In the genomic region with DNA sequence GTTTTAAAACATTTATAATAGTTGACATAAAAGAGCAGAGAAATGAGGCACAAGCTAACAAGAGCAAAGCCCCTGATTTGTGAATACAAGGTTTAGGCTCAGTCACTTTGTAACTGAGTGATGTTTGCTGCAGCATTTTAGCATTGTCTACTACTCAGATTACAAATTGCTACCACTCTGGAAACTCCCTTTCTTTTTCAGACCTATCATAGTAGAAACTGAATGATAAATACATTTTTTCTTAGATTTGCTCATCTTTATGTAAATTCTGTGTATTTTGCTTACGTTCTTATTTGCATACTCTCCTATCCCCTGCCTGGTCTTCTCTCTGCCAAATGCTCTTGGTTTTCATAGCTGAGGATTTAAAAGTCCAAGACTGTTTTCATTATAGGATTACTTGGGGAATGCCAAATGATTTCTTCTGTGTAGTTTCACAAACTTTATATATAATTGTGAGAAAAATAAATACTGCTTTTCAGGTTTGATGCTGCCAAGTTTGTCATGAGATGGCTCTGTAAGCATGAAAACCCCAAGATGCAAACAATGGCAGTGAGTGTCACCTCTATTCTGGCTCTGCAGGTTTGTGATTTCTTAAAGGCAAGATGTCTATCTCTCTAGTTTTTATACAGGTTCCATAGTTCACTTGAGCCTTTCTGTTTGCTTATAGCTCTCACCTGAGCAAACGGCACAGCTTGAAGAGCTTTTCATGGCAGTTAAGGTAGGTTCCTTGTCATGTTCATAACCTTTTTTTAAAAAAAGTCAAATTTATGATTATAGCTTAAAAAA, we compare ENCODE assay signal across 11 cellular contexts. TPM values are rescaled to one million over a fixed set of nuclear protein-coding genes. Genes with fewer than 3 reads are reported as not detected.
DNase-seq lines count a peak whose midpoint lies in the region; ATAC-seq and TF ChIP-seq lines count a peak whose summit lies in the region.
"Had no signal": no experiment of that assay in that cellular context is flagged by ENCODE, and none has a peak within 500 bp of the region (broad histone marks: within the 10 kb centered on the region; RNA-seq: fewer than 3 reads in every experiment).

No MANE protein-coding gene starts in this region.

- no peaks in the 10 kb centered on the region for H3K27me3 Mint-ChIP-seq in GM23338 (ENCODE audit: insufficient read depth, low read depth, poor library complexity)

- WGBS in sigmoid colon, 2 donors: 9 to 46% methylated on average over 2 of the region's 2 CpGs

- H3K36me3 ChIP-seq in sigmoid colon (no peaks in the 10 kb centered on the region), GM23338 (ENCODE audit: insufficient read depth) (no peaks in the 10 kb centered on the region)

- H2AFZ ChIP-seq in GM23338: no peak overlapping the region
- H2AFZ ChIP-seq: parathyroid adenoma had no signal

- H3K4me3 ChIP-seq in sigmoid colon: no peak overlapping the region
- H3K4me3 ChIP-seq in GM23338: no peak overlapping the region

- no peaks in the 10 kb centered on the region for H3K9me2 ChIP-seq in GM23338 (ENCODE audit: insufficient read depth)

- peaks cover 4% of the 10 kb centered on the region; the same call in 2 of the 3 replicates for H3K4me1 Mint-ChIP-seq in GM23338

- H3K4me3 Mint-ChIP-seq in GM23338: no peak overlapping the region

- no peak overlapping the region for H3K4me2 ChIP-seq in GM23338

- H3K27me3 ChIP-seq in sigmoid colon (peaks cover 0 to 3% (median 0%) of the 10 kb centered on the region in 3 donors), GM23338 (ENCODE audit: insufficient read depth) (no peaks in the 10 kb centered on the region)

- H3K9me3 ChIP-seq in sigmoid colon: no peaks in the 10 kb centered on the region

- no peaks in the 10 kb centered on the region for H3K79me2 ChIP-seq in GM23338 (replicated peaks; ENCODE audit: insufficient read depth)
- H3K79me2 ChIP-seq: parathyroid adenoma had no signal

- intact Hi-C loops in left colon (cut with DNase I, micrococcal nuclease) (no loop called here), sigmoid colon (cut with DNase I) (no loop called here)

- H3K4me1 ChIP-seq in sigmoid colon (no peaks in the 10 kb centered on the region), GM23338 (ENCODE audit: insufficient read depth) (no peaks in the 10 kb centered on the region)
- H3K4me1 ChIP-seq: parathyroid adenoma had no signal

- H4K20me1 ChIP-seq in GM23338 (replicated peaks; ENCODE audit: insufficient read depth): no peaks in the 10 kb centered on the region

- H3K36me3 Mint-ChIP-seq in GM23338 (ENCODE audit: low read depth): peaks cover 18% of the 10 kb centered on the region

- TF ChIP-seq EP300 in sigmoid colon (IDR thresholded peaks at IDR 0.05): no peak

- DNase-seq in left colon (no peak), sigmoid colon (no peak), HPDE6-E6E7 (ENCODE audit: extremely low spot score) (no peak), GM23338 (ENCODE audit: low spot score) (no peak), dedifferentiated amniotic fluid mesenchymal stem cell (ENCODE audit: extremely low spot score) (no peak)
- DNase-seq: GF-D8, SHP77 treated with DMSO at 0.1 percent for 48 hours had no signal

- peaks cover 13% of the 10 kb centered on the region; the same call in 2 of the 3 replicates for H3K9me3 Mint-ChIP-seq in GM23338

- H3F3A ChIP-seq in GM23338 (replicated peaks; ENCODE audit: low read depth): no peaks in the 10 kb centered on the region

- no peak for TF ChIP-seq CTCF in sigmoid colon (IDR thresholded peaks at IDR 0.05)
- TF ChIP-seq CTCF in GM23338 (conservative IDR thresholded peaks at IDR 0.05; ENCODE audit: low read depth in 2 of 2): no peak

- TF ChIP-seq POLR2A in sigmoid colon (IDR thresholded peaks at IDR 0.05): no peak

- ATAC-seq in GM18907 (IDR thresholded peaks at IDR 0.05; ENCODE audit: unreplicated experiment): peak; percentile 92
- peak; percentile 80 for ATAC-seq in GM21528 (IDR thresholded peaks at IDR 0.05; ENCODE audit: low FRiP score, unreplicated experiment)
- ATAC-seq in HG03354 (IDR thresholded peaks at IDR 0.05; ENCODE audit: poor library complexity, severe bottlenecking, unreplicated experiment): peak; percentile 90
- ATAC-seq in left colon: peak; percentile 96
- ATAC-seq in GM23338: no peak

- H3K27ac ChIP-seq in sigmoid colon (no peak overlapping the region), GM23338 (ENCODE audit: low read depth) (no peak overlapping the region)
- H3K27ac ChIP-seq: parathyroid adenoma had no signal

- no peak overlapping the region for H3K27ac Mint-ChIP-seq in GM23338

TF ChIP-seq in GM23338, 12 proteins besides CTCF, POLR2A, EP300 and RAD21 (continues in another document):
- no peak for TF ChIP-seq NANOG (IDR thresholded peaks at IDR 0.05; ENCODE audit: borderline replicate concordance)
- TF ChIP-seq, protein P1, sequence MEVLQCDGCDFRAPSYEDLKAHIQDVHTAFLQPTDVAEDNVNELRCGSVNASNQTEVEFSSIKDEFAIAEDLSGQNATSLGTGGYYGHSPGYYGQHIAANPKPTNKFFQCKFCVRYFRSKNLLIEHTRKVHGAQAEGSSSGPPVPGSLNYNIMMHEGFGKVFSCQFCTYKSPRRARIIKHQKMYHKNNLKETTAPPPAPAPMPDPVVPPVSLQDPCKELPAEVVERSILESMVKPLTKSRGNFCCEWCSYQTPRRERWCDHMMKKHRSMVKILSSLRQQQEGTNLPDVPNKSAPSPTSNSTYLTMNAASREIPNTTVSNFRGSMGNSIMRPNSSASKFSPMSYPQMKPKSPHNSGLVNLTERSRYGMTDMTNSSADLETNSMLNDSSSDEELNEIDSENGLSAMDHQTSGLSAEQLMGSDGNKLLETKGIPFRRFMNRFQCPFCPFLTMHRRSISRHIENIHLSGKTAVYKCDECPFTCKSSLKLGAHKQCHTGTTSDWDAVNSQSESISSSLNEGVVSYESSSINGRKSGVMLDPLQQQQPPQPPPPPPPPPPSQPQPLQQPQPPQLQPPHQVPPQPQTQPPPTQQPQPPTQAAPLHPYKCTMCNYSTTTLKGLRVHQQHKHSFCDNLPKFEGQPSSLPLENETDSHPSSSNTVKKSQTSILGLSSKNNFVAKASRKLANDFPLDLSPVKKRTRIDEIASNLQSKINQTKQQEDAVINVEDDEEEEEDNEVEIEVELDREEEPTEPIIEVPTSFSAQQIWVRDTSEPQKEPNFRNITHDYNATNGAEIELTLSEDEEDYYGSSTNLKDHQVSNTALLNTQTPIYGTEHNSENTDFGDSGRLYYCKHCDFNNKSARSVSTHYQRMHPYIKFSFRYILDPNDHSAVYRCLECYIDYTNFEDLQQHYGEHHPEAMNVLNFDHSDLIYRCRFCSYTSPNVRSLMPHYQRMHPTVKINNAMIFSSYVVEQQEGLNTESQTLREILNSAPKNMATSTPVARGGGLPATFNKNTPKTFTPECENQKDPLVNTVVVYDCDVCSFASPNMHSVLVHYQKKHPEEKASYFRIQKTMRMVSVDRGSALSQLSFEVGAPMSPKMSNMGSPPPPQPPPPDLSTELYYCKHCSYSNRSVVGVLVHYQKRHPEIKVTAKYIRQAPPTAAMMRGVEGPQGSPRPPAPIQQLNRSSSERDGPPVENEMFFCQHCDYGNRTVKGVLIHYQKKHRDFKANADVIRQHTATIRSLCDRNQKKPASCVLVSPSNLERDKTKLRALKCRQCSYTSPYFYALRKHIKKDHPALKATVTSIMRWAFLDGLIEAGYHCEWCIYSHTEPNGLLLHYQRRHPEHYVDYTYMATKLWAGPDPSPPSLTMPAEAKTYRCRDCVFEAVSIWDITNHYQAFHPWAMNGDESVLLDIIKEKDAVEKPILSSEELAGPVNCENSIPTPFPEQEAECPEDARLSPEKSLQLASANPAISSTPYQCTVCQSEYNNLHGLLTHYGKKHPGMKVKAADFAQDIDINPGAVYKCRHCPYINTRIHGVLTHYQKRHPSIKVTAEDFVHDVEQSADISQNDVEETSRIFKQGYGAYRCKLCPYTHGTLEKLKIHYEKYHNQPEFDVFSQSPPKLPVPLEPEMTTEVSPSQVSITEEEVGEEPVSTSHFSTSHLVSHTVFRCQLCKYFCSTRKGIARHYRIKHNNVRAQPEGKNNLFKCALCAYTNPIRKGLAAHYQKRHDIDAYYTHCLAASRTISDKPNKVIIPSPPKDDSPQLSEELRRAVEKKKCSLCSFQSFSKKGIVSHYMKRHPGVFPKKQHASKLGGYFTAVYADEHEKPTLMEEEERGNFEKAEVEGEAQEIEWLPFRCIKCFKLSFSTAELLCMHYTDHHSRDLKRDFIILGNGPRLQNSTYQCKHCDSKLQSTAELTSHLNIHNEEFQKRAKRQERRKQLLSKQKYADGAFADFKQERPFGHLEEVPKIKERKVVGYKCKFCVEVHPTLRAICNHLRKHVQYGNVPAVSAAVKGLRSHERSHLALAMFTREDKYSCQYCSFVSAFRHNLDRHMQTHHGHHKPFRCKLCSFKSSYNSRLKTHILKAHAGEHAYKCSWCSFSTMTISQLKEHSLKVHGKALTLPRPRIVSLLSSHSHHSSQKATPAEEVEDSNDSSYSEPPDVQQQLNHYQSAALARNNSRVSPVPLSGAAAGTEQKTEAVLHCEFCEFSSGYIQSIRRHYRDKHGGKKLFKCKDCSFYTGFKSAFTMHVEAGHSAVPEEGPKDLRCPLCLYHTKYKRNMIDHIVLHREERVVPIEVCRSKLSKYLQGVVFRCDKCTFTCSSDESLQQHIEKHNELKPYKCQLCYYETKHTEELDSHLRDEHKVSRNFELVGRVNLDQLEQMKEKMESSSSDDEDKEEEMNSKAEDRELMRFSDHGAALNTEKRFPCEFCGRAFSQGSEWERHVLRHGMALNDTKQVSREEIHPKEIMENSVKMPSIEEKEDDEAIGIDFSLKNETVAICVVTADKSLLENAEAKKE (CRISPR knock-in tag; IDR thresholded peaks at IDR 0.05): no peak
- no peak for TF ChIP-seq STAT1 (IDR thresholded peaks at IDR 0.05; ENCODE audit: unreplicated experiment)
- TF ChIP-seq CREB1 (CRISPR knock-in tag; IDR thresholded peaks at IDR 0.05; ENCODE audit: low read depth): no peak
- no peak for TF ChIP-seq ZNF114 (CRISPR knock-in tag; IDR thresholded peaks at IDR 0.05)
- TF ChIP-seq POLR2AphosphoS5 (IDR thresholded peaks at IDR 0.05; ENCODE audit: low read depth): no peak

RNA-seq across cellular contexts. Expression of a gene that starts 24.7 kb away (rescaled TPM):
- total RNA-seq in left colon: under 1 TPM; 0.06 to 0.12 TPM
- total RNA-seq in sigmoid colon: not detected
- under 1 TPM in 1 of 3 donors, not detected in 2; 0.07 TPM for polyA plus RNA-seq in sigmoid colon
- 4.3 and 4.8 TPM in 2 replicates for total RNA-seq in GM23338 (2014; rRNA removed; shearing (Covaris generic))
- polyA plus RNA-seq in GM23338 (2016; fragmentation: Nextera tagmentation; extraction: Ambion mirVana): 0.94 and 1.3 TPM in 2 replicates

RNA-seq across cellular contexts. Expression of a gene that starts 54.3 kb away (rescaled TPM):
- total RNA-seq in left colon (100 to 1,000 TPM; 136 to 159 TPM), sigmoid colon (100 to 1,000 TPM in 2 of 4 donors, 10 to 100 TPM in 2; 62.1 to 151 (median 98.7) TPM)
- polyA plus RNA-seq in sigmoid colon (10 to 100 TPM; 69.1 to 94.4 (median 71.5) TPM), GM23338 (2016; fragmentation: Nextera tagmentation; extraction: Ambion mirVana) (17.0 and 20.6 TPM in 2 replicates)
- 16.7 and 17.8 TPM in 2 replicates for total RNA-seq in GM23338 (2014; rRNA removed; shearing (Covaris generic))

RNA-seq across cellular contexts. Expression of a gene that starts 59.8 kb away (rescaled TPM):
- total RNA-seq in left colon (100 to 1,000 TPM; 303 to 312 TPM), sigmoid colon (100 to 1,000 TPM; 124 to 179 (median 149) TPM)
- polyA plus RNA-seq in sigmoid colon (100 to 1,000 TPM; 176 to 792 (median 569) TPM), GM23338 (2016; fragmentation: Nextera tagmentation; extraction: Ambion mirVana) (95.3 and 116 TPM in 2 replicates)
- 59.8 and 66.3 TPM in 2 replicates for total RNA-seq in GM23338 (2014; rRNA removed; shearing (Covaris generic))
